8 cellular contexts compared by ENCODE assay signal in the genomic region with DNA sequence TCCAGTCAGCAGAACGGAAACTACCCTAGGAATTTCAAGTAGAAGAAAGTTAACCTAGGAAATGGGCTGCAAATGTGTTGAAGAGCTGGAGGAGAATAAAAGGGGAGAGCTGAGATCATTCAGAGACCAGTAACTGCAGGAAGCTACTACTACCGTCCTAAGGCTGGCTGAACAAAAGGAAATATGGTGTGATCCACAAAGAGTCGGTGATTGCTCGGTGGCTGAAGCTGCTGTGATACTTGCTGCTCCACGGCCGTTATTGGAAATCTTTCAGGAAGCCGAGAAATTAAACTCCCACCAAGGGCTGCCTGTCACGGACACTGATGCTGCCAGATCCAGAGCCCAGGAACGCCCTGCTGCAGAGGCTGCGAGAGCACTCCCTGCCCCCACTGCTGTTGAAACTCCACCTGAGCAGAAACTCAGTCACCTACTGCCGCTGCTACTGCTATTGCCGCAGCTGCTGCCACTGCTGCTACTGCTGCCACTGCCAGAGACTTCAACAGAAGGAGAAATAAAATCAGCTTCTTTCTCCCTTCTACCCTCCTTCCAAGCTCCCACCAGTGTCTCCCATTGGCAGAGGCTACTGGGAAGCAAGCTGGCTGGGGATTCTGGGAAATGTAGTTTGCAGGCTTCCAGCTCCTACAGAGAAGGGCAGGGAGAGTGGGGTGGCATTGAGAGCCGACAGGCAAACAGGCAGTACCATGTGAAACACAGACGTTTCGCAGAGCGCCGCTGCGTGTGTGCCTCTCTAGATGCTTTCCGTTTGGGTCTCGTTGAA.
DNase-seq lines count a peak whose midpoint lies in the region; ATAC-seq lines count a peak whose summit lies in the region.

No MANE protein-coding gene starts in this region.

- DNase-seq in SKM-1 treated with dmso at 0.1 percent for 144 hours (lab: John Stamatoyannopoulos, UW; ENCODE audit: unreplicated experiment) (peak; percentile 14), SKM-1 (lab: John Stamatoyannopoulos, UW; ENCODE audit: unreplicated experiment) (no peak), NCI-H2196 (lab: John Stamatoyannopoulos, UW; ENCODE audit: unreplicated experiment) (peak; percentile 59), dedifferentiated amniotic fluid mesenchymal stem cell (ENCODE audit: extremely low spot score) (peak; percentile 84), kidney glomerular epithelial cell (lab: John Stamatoyannopoulos, UW) (peak; percentile 59)
- peak; percentile 42 for DNase-seq in activated CD4-positive, CD25-positive, alpha-beta regulatory T cell treated with anti-CD3 and anti-CD28 coated beads, Interleukin-2, amount 50 U/mL, for 72 hours
- peak; percentile 18 to 24 for DNase-seq in stimulated activated CD4-positive, alpha-beta T cell treated with anti-CD3 and anti-CD28 coated beads, Interleukin-1b, Interleukin-23, amount 100 ng/mL, for 4 hours (ENCODE audit: low read depth in 2 of 2)

- peak; percentile 41 for ATAC-seq in HG03064 (IDR thresholded peaks at IDR 0.05; ENCODE audit: low read depth, unreplicated experiment)
